ENCODE assay signal across 9 cellular contexts in the genomic region with DNA sequence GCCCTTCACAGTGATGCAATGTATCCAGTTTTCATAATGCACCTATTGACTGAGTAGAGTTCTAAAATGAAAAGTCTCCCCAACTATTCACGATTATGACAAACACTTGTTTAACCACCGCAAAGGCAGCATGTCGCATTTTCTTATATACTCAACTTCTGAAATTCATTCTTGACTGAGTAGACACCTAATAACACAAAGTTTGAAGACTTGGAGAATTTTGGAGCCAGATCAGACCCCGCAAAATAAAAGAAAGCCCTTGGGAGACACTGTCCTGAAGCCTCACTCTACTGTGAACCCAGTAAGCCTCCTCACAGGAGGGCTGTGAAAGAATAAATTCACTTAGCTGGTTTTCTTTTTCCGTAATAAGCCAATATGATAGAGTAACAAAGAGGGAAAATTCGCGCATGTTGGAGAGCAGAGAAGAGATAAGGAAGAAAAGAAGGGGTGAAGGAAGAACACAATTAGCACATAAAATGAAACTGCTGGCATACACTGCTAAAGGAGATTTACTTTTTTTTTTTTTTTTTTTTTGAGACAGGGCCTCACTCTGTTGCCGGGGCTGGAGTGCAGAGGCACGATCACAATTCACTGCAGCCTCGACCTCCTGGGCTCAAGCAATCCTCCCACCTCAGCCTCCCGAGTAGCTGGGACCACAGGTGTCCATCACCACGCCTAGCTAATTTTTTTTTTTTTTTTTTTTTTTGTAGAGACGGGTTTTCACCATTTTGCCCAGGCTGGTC. TPM values are rescaled to one million over a fixed set of nuclear protein-coding genes. Genes with fewer than 3 reads are reported as not detected.
DNase-seq lines count a peak whose midpoint lies in the region; ATAC-seq and TF ChIP-seq lines count a peak whose summit lies in the region.
"Had no signal": no experiment of that assay in that cellular context is flagged by ENCODE, and none has a peak within 500 bp of the region (broad histone marks: within the 10 kb centered on the region; RNA-seq: fewer than 3 reads in every experiment).

No MANE protein-coding gene starts in this region.

- H3K4me3 ChIP-seq in liver (ENCODE audit: low read depth in 1 of 3, low read length in 3 of 3) (peak overlapping the region in 2 of 3 donors; percentile 50 to 52), suprapubic skin (peak overlapping the region; percentile 82), ascending aorta (peak overlapping the region in 1 of 2 donors; percentile 82)

- H3K4me3 Mint-ChIP-seq in activated T-cell treated with anti-CD3 and anti-CD28 coated beads, Interleukin-2, amount 50 U/mL, for 72 hours, result peak overlapping the region; percentile 84 to 94
- peak overlapping the region; percentile 5 for H3K4me3 Mint-ChIP-seq in activated naive CD8-positive, alpha-beta T cell treated with anti-CD3 and anti-CD28 coated beads, Interleukin-2, amount 10 ng/mL, durations not matched to agents 7 days and 5 days

- H3K9me3 ChIP-seq in liver (ENCODE audit: control insufficient read depth in 4 of 4, low read length in 3 of 4) (no peaks in the 10 kb centered on the region), suprapubic skin (no peaks in the 10 kb centered on the region), ascending aorta (no peaks in the 10 kb centered on the region)
- H3K9me3 ChIP-seq: ovary had no signal

- TF ChIP-seq POLR2A in suprapubic skin (IDR thresholded peaks at IDR 0.05), result no peak

- H3K27me3 Mint-ChIP-seq in activated T-cell treated with anti-CD3 and anti-CD28 coated beads, Interleukin-2, amount 50 U/mL, for 72 hours (ENCODE audit: low read depth), result peaks cover 87% of the 10 kb centered on the region
- H3K27me3 Mint-ChIP-seq in activated naive CD8-positive, alpha-beta T cell treated with anti-CD3 and anti-CD28 coated beads, Interleukin-2, amount 10 ng/mL, durations not matched to agents 7 days and 5 days, result peaks cover 75% of the 10 kb centered on the region

- H3K27ac Mint-ChIP-seq in activated T-cell treated with anti-CD3 and anti-CD28 coated beads, Interleukin-2, amount 50 U/mL, for 72 hours, result peak overlapping the region; percentile 66
- H3K27ac Mint-ChIP-seq in activated naive CD8-positive, alpha-beta T cell treated with anti-CD3 and anti-CD28 coated beads, Interleukin-2, amount 10 ng/mL, durations not matched to agents 7 days and 5 days, result no peak overlapping the region

- H3K36me3 ChIP-seq in liver (ENCODE audit: control insufficient read depth in 4 of 4, insufficient read depth in 3 of 4, low read depth in 1 of 4, low read length in 3 of 4) (no peaks in the 10 kb centered on the region), suprapubic skin (no peaks in the 10 kb centered on the region), ascending aorta (no peaks in the 10 kb centered on the region)
- H3K36me3 ChIP-seq: ovary had no signal

- no peak for TF ChIP-seq EP300 in suprapubic skin (IDR thresholded peaks at IDR 0.05)

- POLR2A ChIA-PET in activated naive CD8-positive, alpha-beta T cell treated with anti-CD3 and anti-CD28 coated beads, Interleukin-2, amount 10 ng/mL, durations not matched to agents 7 days and 5 days (lab: Charles Lee), result interaction anchor here (1.3 kb wide), 1 partner anchor 14 kb away, joined by 4 read pairs; the partner anchor contains the start of gene TSEN15

- peaks cover 38% of the 10 kb centered on the region for H3K4me1 Mint-ChIP-seq in activated T-cell treated with anti-CD3 and anti-CD28 coated beads, Interleukin-2, amount 50 U/mL, for 72 hours (ENCODE audit: low read depth)
- peaks cover 11% of the 10 kb centered on the region for H3K4me1 Mint-ChIP-seq in activated naive CD8-positive, alpha-beta T cell treated with anti-CD3 and anti-CD28 coated beads, Interleukin-2, amount 10 ng/mL, durations not matched to agents 7 days and 5 days

- H3K36me3 Mint-ChIP-seq in activated T-cell treated with anti-CD3 and anti-CD28 coated beads, Interleukin-2, amount 50 U/mL, for 72 hours (ENCODE audit: insufficient read depth in 2 of 2), result peaks cover 5 to 11% of the 10 kb centered on the region in 2 donors
- H3K36me3 Mint-ChIP-seq in activated naive CD8-positive, alpha-beta T cell treated with anti-CD3 and anti-CD28 coated beads, Interleukin-2, amount 10 ng/mL, durations not matched to agents 7 days and 5 days, result peaks cover 1% of the 10 kb centered on the region

- H3K9me3 Mint-ChIP-seq in activated T-cell treated with anti-CD3 and anti-CD28 coated beads, Interleukin-2, amount 50 U/mL, for 72 hours, result no peaks in the 10 kb centered on the region
- no peaks in the 10 kb centered on the region for H3K9me3 Mint-ChIP-seq in activated naive CD8-positive, alpha-beta T cell treated with anti-CD3 and anti-CD28 coated beads, Interleukin-2, amount 10 ng/mL, durations not matched to agents 7 days and 5 days

- DNase-seq in activated T-cell treated with anti-CD3 and anti-CD28 coated beads, Interleukin-2, amount 50 U/mL, for 72 hours, result no peak
- DNase-seq in activated T-cell treated with anti-CD3 and anti-CD28 coated beads, Interleukin-2, amount 50 U/mL, for 1 hour, result no peak
- no peak for DNase-seq in activated naive CD8-positive, alpha-beta T cell treated with anti-CD3 and anti-CD28 coated beads, Interleukin-2, amount 10 ng/mL, durations not matched to agents 7 days and 5 days
- no peak for DNase-seq in suprapubic skin (ENCODE audit: low spot score in 2 of 2)
- no peak for DNase-seq in ascending aorta (ENCODE audit: low spot score in 2 of 2)
- DNase-seq in stimulated activated CD4-positive, alpha-beta T cell treated with anti-CD3 and anti-CD28 coated beads, Interleukin-1b, Interleukin-23, amount 100 ng/mL, for 48 hours, result no peak

- no peak for TF ChIP-seq RAD21 in liver (IDR thresholded peaks at IDR 0.05)

- peak; percentile 72 to 75 for ATAC-seq in activated T-cell treated with anti-CD3 and anti-CD28 coated beads, Interleukin-2, amount 50 U/mL, for 72 hours (replicated peaks in 1 of 2)
- ATAC-seq in activated naive CD8-positive, alpha-beta T cell treated with anti-CD3 and anti-CD28 coated beads, Interleukin-2, amount 10 ng/mL, durations not matched to agents 7 days and 5 days (ENCODE audit: low read depth), result no peak
- ATAC-seq in GM21825 (IDR thresholded peaks at IDR 0.05; ENCODE audit: unreplicated experiment), result no peak

- H3K27ac ChIP-seq in liver (ENCODE audit: low read depth in 1 of 2, low read length in 2 of 2) (no peak overlapping the region), suprapubic skin (no peak overlapping the region), ascending aorta (no peak overlapping the region)
- H3K27ac ChIP-seq: ovary had no signal

- H3K4me1 ChIP-seq in liver (ENCODE audit: control insufficient read depth in 4 of 4, insufficient read depth in 4 of 4, low read length in 3 of 4) (peaks cover 11 to 22% (median 17%) of the 10 kb centered on the region in 4 donors), suprapubic skin (peaks cover 22% of the 10 kb centered on the region), ascending aorta (peaks cover 0 to 9% of the 10 kb centered on the region in 2 donors)

- TF ChIP-seq CTCF in liver (IDR thresholded peaks at IDR 0.05; ENCODE audit: low read depth, low read length, missing input control) (no peak), suprapubic skin (IDR thresholded peaks at IDR 0.05) (no peak), ascending aorta (IDR thresholded peaks at IDR 0.05) (no peak)

- intact Hi-C loops in ascending aorta (cut with DNase I), result no loop called here

- H3K9ac ChIP-seq in liver (ENCODE audit: low read depth in 1 of 2, low read length in 2 of 2), result no peak overlapping the region

- WGBS in liver, result 85% methylated on average over 13 of the region's 13 CpGs
- 87% methylated on average over 13 of the region's 13 CpGs for WGBS in suprapubic skin

- H3K27me3 ChIP-seq in liver (ENCODE audit: control insufficient read depth in 4 of 4, insufficient read depth in 4 of 4, low read length in 3 of 4), result peaks cover 0 to 7% (median 1%) of the 10 kb centered on the region in 4 donors
- H3K27me3 ChIP-seq in suprapubic skin, result peaks cover 38% of the 10 kb centered on the region
- H3K27me3 ChIP-seq in ascending aorta, result peaks cover 3% of the 10 kb centered on the region
- H3K27me3 ChIP-seq: ovary had no signal

TF ChIP-seq in liver, 16 proteins besides CTCF, POLR2A, EP300 and RAD21 (continues in another document):
- no peak for TF ChIP-seq YY1 (IDR thresholded peaks at IDR 0.05)

RNA-seq across cellular contexts. Expression of gene COLGALT2, which starts 0.5 kb away (rescaled TPM):
- total RNA-seq in activated T-cell treated with anti-CD3 and anti-CD28 coated beads, Interleukin-2, amount 50 U/mL, for 72 hours, result 10 to 100 TPM in 1 of 2 donors, 1 to 10 TPM in 1; 7.6 to 10.7 TPM
- total RNA-seq in activated naive CD8-positive, alpha-beta T cell treated with anti-CD3 and anti-CD28 coated beads, Interleukin-2, amount 10 ng/mL, durations not matched to agents 7 days and 5 days, result 1 to 10 TPM; 1.7 to 2.3 TPM
- under 1 TPM; 0.25 to 0.33 TPM for total RNA-seq in liver
- under 1 TPM; 0.06 to 0.18 TPM for polyA plus RNA-seq in liver
- under 1 TPM in 3 of 4 donors, not detected in 1; 0.16 to 0.70 (median 0.17) TPM for total RNA-seq in suprapubic skin
- 11.7 TPM for total RNA-seq in ascending aorta

RNA-seq across cellular contexts. Expression of gene TSEN15, which starts 13.5 kb away (rescaled TPM):
- 10 to 100 TPM; 74.2 to 82.3 TPM for total RNA-seq in activated T-cell treated with anti-CD3 and anti-CD28 coated beads, Interleukin-2, amount 50 U/mL, for 72 hours
- total RNA-seq in activated naive CD8-positive, alpha-beta T cell treated with anti-CD3 and anti-CD28 coated beads, Interleukin-2, amount 10 ng/mL, durations not matched to agents 7 days and 5 days, result 10 to 100 TPM; 36.5 to 40.0 TPM
- total RNA-seq in liver (10 to 100 TPM; 16.9 to 21.8 TPM), suprapubic skin (10 to 100 TPM; 14.8 to 24.7 (median 21.3) TPM), ascending aorta (14.3 TPM)
- 10 to 100 TPM in 1 of 2 donors, 1 to 10 TPM in 1; 9.1 to 21.9 TPM for polyA plus RNA-seq in liver

Comparison
In these comparisons a context has a peak if more than half of its experiments do, and no peak if none do; other contexts are left out.
1. ATAC-seq: peak in activated T-cell treated with anti-CD3 and anti-CD28 coated beads, Interleukin-2, amount 50 U/mL, for 72 hours (2 of 2); none in activated naive CD8-positive, alpha-beta T cell treated with anti-CD3 and anti-CD28 coated beads, Interleukin-2, amount 10 ng/mL, durations not matched to agents 7 days and 5 days (single experiment) and GM21825 (single experiment).